Comparison of ENCODE assay signal across 8 cellular contexts in genomic region chr2:68157002-68157401, GRCh38. TPM values are rescaled to one million over a fixed set of nuclear protein-coding genes. Genes with fewer than 3 reads are reported as not detected.
DNase-seq lines count a peak whose midpoint lies in the region; ATAC-seq, FAIRE-seq and TF ChIP-seq lines count a peak whose summit lies in the region.

No MANE protein-coding gene starts in this region.

- H3K9me3 ChIP-seq in HUES64 (ENCODE audit: insufficient read depth, low read depth, low read length) (no peaks in the 10 kb centered on the region), HepG2 (ENCODE audit: low read length) (no peaks in the 10 kb centered on the region), thyroid gland (no peaks in the 10 kb centered on the region)

- in situ Hi-C loops in HepG2 (cut with HindIII; ENCODE audit: extremely low pct_ligation_motif_present, low pct_unique_long_range_greater_than_20kb) = no loop called here

- DNase-seq in MCF 10A (ENCODE audit: unreplicated experiment) (no peak), HepG2 (ENCODE audit: low spot score) (no peak), thyroid gland (no peak), DMS79 (lab: John Stamatoyannopoulos, UW) (no peak)
- DNase-seq in stimulated activated CD4-positive, alpha-beta T cell treated with anti-CD3 and anti-CD28 coated beads, Interleukin-15, amount 100 ng/mL, for 24 hours = no peak

- no peak for TF ChIP-seq RAD21 in HepG2 (CRISPR knock-in tag; IDR thresholded peaks at IDR 0.05)

- no peaks in the 10 kb centered on the region for H3K9me3 Mint-ChIP-seq in MCF 10A (ENCODE audit: unreplicated experiment)

- under 1% methylated on average over 28 of the region's 28 CpGs for WGBS in HUES64
- WGBS in HepG2 (ENCODE audit: low lambda C conversion rate) = 0% methylated on average over 8 of the region's 28 CpGs
- WGBS in thyroid gland, 2 donors = 0 to 1% methylated on average over 11 to 21 of the region's 28 CpGs

- H3K27me3 Mint-ChIP-seq in MCF 10A (ENCODE audit: insufficient read depth, unreplicated experiment) = no peaks in the 10 kb centered on the region

- H3K9ac ChIP-seq in HUES64 (ENCODE audit: low read depth, low read length) (peak overlapping the region; percentile 86), HepG2 (ENCODE audit: insufficient read depth, low read depth, low read length) (peak overlapping the region; percentile 91)

- H3K36me3 ChIP-seq in HUES64 (ENCODE audit: insufficient read depth, low read length) (peaks cover 30% of the 10 kb centered on the region), HepG2 (replicated peaks in 1 of 2; ENCODE audit: control insufficient read depth in 1 of 2, insufficient read depth in 2 of 2, low read length in 2 of 2) (peaks cover 10 to 19% of the 10 kb centered on the region in 2 experiments), thyroid gland (peaks cover 4 to 7% of the 10 kb centered on the region in 2 donors)

- no peak for FAIRE-seq in HepG2 (lab: Jason Lieb, UNC)

- H3K27me3 ChIP-seq in HUES64 (ENCODE audit: insufficient read depth, low read length) = no peaks in the 10 kb centered on the region
- H3K27me3 ChIP-seq in HepG2 (ENCODE audit: control insufficient read depth in 1 of 2, insufficient read depth in 2 of 2, low read length in 2 of 2) = no peaks in the 10 kb centered on the region; a peak in 1 of 5 replicates
- H3K27me3 ChIP-seq in thyroid gland = no peaks in the 10 kb centered on the region

- peak overlapping the region; percentile 98 for H3K4me3 Mint-ChIP-seq in MCF 10A (ENCODE audit: unreplicated experiment)

- H2AFZ ChIP-seq in HepG2 (ENCODE audit: low read length) = peak overlapping the region; percentile 94

- H3K79me2 ChIP-seq in HepG2 (ENCODE audit: insufficient read depth, low read length) = peaks cover 39% of the 10 kb centered on the region

- H3K27ac ChIP-seq in HUES64 (ENCODE audit: low read depth, low read length) (peak overlapping the region; percentile 84), HepG2 (ENCODE audit: extremely low read length, insufficient read depth, low read length) (peak overlapping the region; percentile 90), thyroid gland (peak overlapping the region; percentile 83 to 99 (median 93))

- intact Hi-C loops in MCF 10A (cut with micrococcal nuclease) = loop anchor here (1.0 to 5.0 kb wide), 4 partner anchors 35 to 95 kb away; partner anchors contain the start of genes C1D and PPP3R1
- intact Hi-C loops in HepG2 (cut with micrococcal nuclease; ENCODE audit: unreplicated experiment) = loop anchor here (1.0 to 5.0 kb wide), 2 partner anchors 40 to 95 kb away; partner anchors contain the start of gene PPP3R1
- intact Hi-C loops in thyroid gland (cut with DNase I) = loop anchor here (5.0 kb wide), 2 partner anchors 95 kb away; partner anchors contain the start of genes C1D and PPP3R1

- POLR2A ChIA-PET in MCF 10A (lab: Yijun Ruan, JAX) (interaction anchor here (0.7 to 3.4 kb wide), 29 partner anchors 12 to 1003 kb away, joined by 3 to 66 read pairs (median 5); partner anchors contain the start of genes C1D and PPP3R1), HepG2 (lab: Yijun Ruan, JAX) (interaction anchor here (1.0 to 2.1 kb wide), 6 partner anchors 11 to 96 kb away, joined by 3 to 26 read pairs (median 9); partner anchors contain the start of genes C1D and PPP3R1)

- H3K4me1 ChIP-seq in HUES64 (ENCODE audit: insufficient read depth, low read length) = peaks cover 8% of the 10 kb centered on the region; the same call in 1 of the 2 replicates
- H3K4me1 ChIP-seq in HepG2 (ENCODE audit: insufficient read depth, low read length) = peaks cover 17% of the 10 kb centered on the region; the same call in 1 of the 2 replicates
- peaks cover 9 to 23% of the 10 kb centered on the region in 2 donors for H3K4me1 ChIP-seq in thyroid gland

- TF ChIP-seq POLR2A in HepG2 (IDR thresholded peaks at IDR 0.05; ENCODE audit: insufficient read depth in 1 of 2, low read depth in 2 of 2, low read length in 2 of 2) (peak in 1 of 2 experiments; percentile 2; a peak in 1 of 4 replicates), thyroid gland (IDR thresholded peaks at IDR 0.05) (no peak)

- TSS peak; percentile 65 for BruUV-seq in MCF 10A (replicated peaks; lab: Mats Ljungman, UMichigan)
- BruUV-seq in HepG2 (replicated peaks; lab: Mats Ljungman, UMichigan) = TSS peak; percentile 80

- H3K4me3 ChIP-seq in GM08714 (ENCODE audit: low read length) = peak overlapping the region; percentile 93
- H3K4me3 ChIP-seq in HUES64 (ENCODE audit: low read length) = peak overlapping the region; percentile 85
- H3K4me3 ChIP-seq in HepG2 (replicated peaks in 1 of 3; ENCODE audit: insufficient read depth in 1 of 3, low read depth in 2 of 3, low read length in 3 of 3) = peak overlapping the region; percentile 82 to 91 (median 82)
- H3K4me3 ChIP-seq in thyroid gland (replicated peaks in 1 of 3) = peak overlapping the region; percentile 46 to 87 (median 87)

- peaks cover 12% of the 10 kb centered on the region for H3K4me1 Mint-ChIP-seq in MCF 10A (ENCODE audit: insufficient read depth, unreplicated experiment)

- CTCF ChIA-PET in MCF 10A (lab: Yijun Ruan, JAX) = interaction anchor here (0.6 to 2.5 kb wide), 11 partner anchors 11 to 1050 kb away, joined by 3 to 13 read pairs (median 4); no protein-coding TSS in a partner anchor
- CTCF ChIA-PET in HepG2 (lab: Yijun Ruan, JAX; ENCODE audit: low intra/inter-chr PET ratio, low total read pairs) = no interaction called here

- H3K27ac Mint-ChIP-seq in MCF 10A (ENCODE audit: low read depth, unreplicated experiment) = peak overlapping the region; percentile 100

- no peak for TF ChIP-seq CTCF in MCF 10A (IDR thresholded peaks at IDR 0.05; ENCODE audit: unreplicated experiment)
- TF ChIP-seq CTCF in HepG2 (CRISPR knock-in tag; IDR thresholded peaks at IDR 0.05) = no peak
- no peak for TF ChIP-seq CTCF in thyroid gland (IDR thresholded peaks at IDR 0.05)

- H4K20me1 ChIP-seq in HepG2 (ENCODE audit: insufficient read depth, low read length) = no peaks in the 10 kb centered on the region

- peak overlapping the region; percentile 72 for H3K4me2 ChIP-seq in HepG2 (ENCODE audit: low read depth, low read length)

- ATAC-seq in GM21526 (IDR thresholded peaks at IDR 0.05; ENCODE audit: low FRiP score, unreplicated experiment) (peak; percentile 35), HepG2 (peak; percentile 68)

- TF ChIP-seq EP300 in HepG2 (IDR thresholded peaks at IDR 0.05; ENCODE audit: low read depth in 2 of 2, low read length in 2 of 2) = no peak
- TF ChIP-seq EP300 in HepG2 (CRISPR knock-in tag; IDR thresholded peaks at IDR 0.05; ENCODE audit: borderline replicate concordance) = no peak

- H3K36me3 Mint-ChIP-seq in MCF 10A (ENCODE audit: insufficient read depth, unreplicated experiment) = peaks cover 39% of the 10 kb centered on the region

TF ChIP-seq in HepG2, 621 proteins besides CTCF, POLR2A, EP300 and RAD21 (continues in another document):
- TF ChIP-seq ZNF839 (CRISPR knock-in tag; IDR thresholded peaks at IDR 0.05; ENCODE audit: borderline replicate concordance) (peak; percentile 59; the same call in 1 of the 2 replicates), TSC22D2 (CRISPR knock-in tag; IDR thresholded peaks at IDR 0.05; ENCODE audit: borderline replicate concordance) (0 out of 2 replicates have a peak, but pooled peaks have one; percentile 10), HNRNPL (IDR thresholded peaks at IDR 0.05; ENCODE audit: low read depth, low read length) (peak; percentile 88)

RNA-seq across cellular contexts. Expression of gene PNO1, which starts 0.7 kb away (rescaled TPM):
- polyA plus RNA-seq in HUES64 (2013, experiment 1 of 2) = 35.5 TPM
- polyA plus RNA-seq in HUES64 (2013, experiment 2 of 2) = 32.7 TPM
- total RNA-seq in MCF 10A (2022) (27.9 and 35.0 TPM in 2 replicates), HepG2 (2016; rRNA removed; fragmentation: Illumina TruSeq; extraction: Trizol) (48.5 and 68.2 TPM in 2 replicates), thyroid gland (10 to 100 TPM; 13.2 to 23.2 (median 18.5) TPM)
- total RNA-seq in HepG2 (2016; cell fraction: cytosol; rRNA removed; fragmentation: Illumina TruSeq; extraction: Trizol; ENCODE audit: low read depth) = 13.1 and 15.0 TPM in 2 replicates
- 49.6 and 72.8 TPM in 2 replicates for total RNA-seq in HepG2 (2016; cell fraction: insoluble cytoplasmic fraction; rRNA removed; fragmentation: Illumina TruSeq; extraction: Trizol)
- total RNA-seq in HepG2 (2016; cell fraction: membrane; rRNA removed; fragmentation: Illumina TruSeq; extraction: Trizol) = 25.8 and 28.2 TPM in 2 replicates
- 18.3 and 19.6 TPM in 2 replicates for total RNA-seq in HepG2 (2016; cell fraction: nucleus; rRNA removed; fragmentation: Illumina TruSeq; extraction: Trizol)
- 11.6 and 12.8 TPM in 2 replicates for polyA plus RNA-seq in HepG2 (2011; rRNA removed)
- 9.2 and 12.2 TPM in 2 replicates for polyA plus RNA-seq in HepG2 (2011; cell fraction: cytosol; rRNA removed)
- 3.6 and 4.4 TPM in 2 replicates for polyA plus RNA-seq in HepG2 (2011; cell fraction: nucleus; rRNA removed)
- polyA plus RNA-seq in HepG2 (2012) = 19.2 and 21.4 TPM in 2 replicates
- polyA plus RNA-seq in HepG2 (2016; cell fraction: cytosol; fragmentation: Illumina TruSeq; extraction: Trizol; ENCODE audit: low read depth) = 13.2 and 13.3 TPM in 2 replicates
- 64.7 and 73.1 TPM in 2 replicates for polyA plus RNA-seq in HepG2 (2016; cell fraction: insoluble cytoplasmic fraction; fragmentation: Illumina TruSeq; extraction: Trizol; ENCODE audit: low read depth)
- polyA plus RNA-seq in HepG2 (2016; cell fraction: membrane; fragmentation: Illumina TruSeq; extraction: Trizol; ENCODE audit: low read depth) = 18.4 and 19.1 TPM in 2 replicates
- polyA plus RNA-seq in HepG2 (2016; cell fraction: nucleus; fragmentation: Illumina TruSeq; extraction: Trizol; ENCODE audit: insufficient read depth, low read depth) = 29.7 and 31.3 TPM in 2 replicates
- 4.5 and 9.7 TPM in 2 replicates for polyA minus RNA-seq in HepG2 (2011; rRNA and poly(A)+ RNA removed; ENCODE audit: low replicate concordance)
- 6.2 and 8.3 TPM in 2 replicates for polyA minus RNA-seq in HepG2 (2011; cell fraction: cytosol; rRNA and poly(A)+ RNA removed)
- polyA minus RNA-seq in HepG2 (2011; cell fraction: nucleus; rRNA and poly(A)+ RNA removed) = 5.5 and 6.7 TPM in 2 replicates
